Comparison of ENCODE assay signal across 10 cellular contexts in genomic region chr13:48578516-48579166, GRCh38. TPM values are rescaled to one million over a fixed set of nuclear protein-coding genes. Genes with fewer than 3 reads are reported as not detected.
DNase-seq lines count a peak whose midpoint lies in the region; ATAC-seq lines count a peak whose summit lies in the region.
"Had no signal": no experiment of that assay in that cellular context is flagged by ENCODE, and none has a peak within 500 bp of the region (broad histone marks: within the 10 kb centered on the region; RNA-seq: fewer than 3 reads in every experiment).

No MANE protein-coding gene starts in this region.

- no peak for DNase-seq in left lobe of liver (ENCODE audit: low spot score)
- no peak for DNase-seq in NCI-H146 (lab: John Stamatoyannopoulos, UW)
- no peak for DNase-seq in NCI-H2227 treated with DMSO at 0.1 percent for 48 hours (lab: John Stamatoyannopoulos, UW)
- DNase-seq in DMS79 treated with DMSO at 0.1 percent for 48 hours (lab: John Stamatoyannopoulos, UW): no peak
- no peak for DNase-seq in NCI-H510A treated with DMSO at 0.1 percent for 48 hours (lab: John Stamatoyannopoulos, UW)
- DNase-seq: activated T-cell treated with anti-CD3 and anti-CD28 coated beads, Interleukin-2, amount 50 U/mL, for 72 hours; NCI-H187 treated with DMSO at 0.1 percent for 48 hours had no signal

- ATAC-seq in GM18502 (IDR thresholded peaks at IDR 0.05; ENCODE audit: poor library complexity, unreplicated experiment) (peak; percentile 58), GM21526 (IDR thresholded peaks at IDR 0.05; ENCODE audit: low FRiP score, unreplicated experiment) (peak; percentile 43), HG03457 (IDR thresholded peaks at IDR 0.05; ENCODE audit: unreplicated experiment) (peak; percentile 40), left lobe of liver (peak; percentile 10)
- ATAC-seq: activated T-cell treated with anti-CD3 and anti-CD28 coated beads, Interleukin-2, amount 50 U/mL, for 72 hours had no signal

RNA-seq across cellular contexts. Expression of gene RCBTB2, which starts 45.8 kb away (rescaled TPM):
- 3.5 TPM for total RNA-seq in left lobe of liver
